In genomic region chr22:36977401-36977861, GRCh38 we compare ENCODE assay signal across 8 cellular contexts.
DNase-seq lines count a peak whose midpoint lies in the region; TF ChIP-seq lines count a peak whose summit lies in the region.

No MANE protein-coding gene starts in this region.

- TF ChIP-seq CTCF in GM12873 (IDR thresholded peaks at IDR 0.05; ENCODE audit: insufficient read depth, low read depth, low read length, missing control alignments) (peak; percentile 76), cardiac fibroblast (IDR thresholded peaks at IDR 0.05; ENCODE audit: low read depth, low read length) (peak; percentile 26), RWPE1 (conservative IDR thresholded peaks at IDR 0.05; ENCODE audit: low read depth) (no peak)

- CTCF ChIA-PET in RWPE1 (lab: Yijun Ruan, JAX): interaction anchor here (0.7 to 1.7 kb wide), 5 partner anchors 74 to 196 kb away, joined by 3 to 11 read pairs (median 4); partner anchors contain the start of gene KCTD17

- DNase-seq in HuH-7 (ENCODE audit: low spot score): peak; percentile 64
- peak; percentile 42 to 72 (median 65) for DNase-seq in activated CD4-positive, CD25-positive, alpha-beta regulatory T cell (lab: John Stamatoyannopoulos, UW)
- peak; percentile 25 to 31 for DNase-seq in cardiac fibroblast (ENCODE audit: low read depth in 2 of 2)
- peak; percentile 35 for DNase-seq in medulla oblongata (ENCODE audit: extremely low spot score)
- DNase-seq in stimulated activated CD8-positive, alpha-beta memory T cell treated with anti-CD3 and anti-CD28 coated beads, Interleukin-12 subunit alpha, Interleukin-12 subunit beta, amount 100 ng/mL, for 1 hour (ENCODE audit: low read depth): peak; percentile 69
- DNase-seq in RWPE1 (ENCODE audit: low spot score): no peak
- no peak for DNase-seq in inferior parietal cortex (ENCODE audit: extremely low spot score)

- no peak overlapping the region for H3K27ac ChIP-seq in RWPE1

- POLR2A ChIA-PET in RWPE1 (lab: Yijun Ruan, JAX; ENCODE audit: low non-redundant PET): no interaction called here

- H3K4me3 ChIP-seq in cardiac fibroblast (replicated peaks in 1 of 2; ENCODE audit: low read depth in 2 of 2, low read length in 2 of 2): peak overlapping the region; percentile 19 to 40

Comparison
In these comparisons a context has a peak if more than half of its experiments do, and no peak if none do; other contexts are left out.
1. DNase-seq: peak in HuH-7 (single experiment), activated CD4-positive, CD25-positive, alpha-beta regulatory T cell (4 of 4), cardiac fibroblast (2 of 2), medulla oblongata (single experiment) and stimulated activated CD8-positive, alpha-beta memory T cell treated with anti-CD3 and anti-CD28 coated beads, Interleukin-12 subunit alpha, Interleukin-12 subunit beta, amount 100 ng/mL, for 1 hour (single experiment); none in RWPE1 (single experiment) and inferior parietal cortex (single experiment).